ENCODE assay signal across 26 cellular contexts in the genomic region with DNA sequence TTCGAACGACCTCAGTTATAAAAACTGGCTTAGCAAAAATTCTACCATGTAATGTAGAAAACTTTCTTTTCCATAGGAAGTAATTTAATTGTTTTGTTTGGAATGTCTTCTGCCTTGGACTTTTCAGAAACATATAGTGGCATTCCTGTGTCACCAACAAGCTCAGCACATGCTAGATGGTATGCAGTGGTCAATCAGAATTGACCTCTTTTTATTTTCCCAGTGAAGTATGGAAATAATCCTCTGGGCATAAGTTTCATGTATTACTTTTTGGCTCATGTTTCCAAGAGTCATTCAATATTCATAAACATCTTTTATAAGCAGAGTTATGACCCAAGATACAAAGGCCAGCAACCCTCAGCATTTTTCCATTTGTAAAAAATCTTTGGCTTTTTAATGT. TPM values are rescaled to one million over a fixed set of nuclear protein-coding genes. Genes with fewer than 3 reads are reported as not detected.
"Had no signal": no experiment of that assay in that cellular context is flagged by ENCODE, and none has a peak within 500 bp of the region (broad histone marks: within the 10 kb centered on the region; RNA-seq: fewer than 3 reads in every experiment).

No MANE protein-coding gene starts in this region.

- H2AFZ ChIP-seq: hepatocyte, neural progenitor cell had no signal

- H3K4me2 ChIP-seq: hepatocyte, neural progenitor cell had no signal

- H3K27me3 ChIP-seq: body of pancreas, cardiac muscle cell, hepatocyte, left lung, neural progenitor cell, upper lobe of right lung had no signal

- FAIRE-seq: colon, endometrium had no signal

- DNase-seq: activated CD4-positive, alpha-beta T cell treated with anti-CD3 and anti-CD28 coated beads for 1 hour; activated CD4-positive, alpha-beta T cell treated with anti-CD3 and anti-CD28 coated beads, Interleukin-2, amount 50 U/mL, for 1 hour; activated CD8-positive, alpha-beta T cell treated with anti-CD3 and anti-CD28 coated beads, Interleukin-2, amount 10 ng/mL, durations not matched to agents 7 days and 5 days; activated gamma-delta T cell; activated naive CD4-positive, alpha-beta T cell treated with anti-CD3 and anti-CD28 coated beads, Interleukin-2, amount 50 U/mL, for 16 hours; activated naive CD8-positive, alpha-beta T cell treated with anti-CD3 and anti-CD28 coated beads, Interleukin-2, amount 50 U/mL, for 24 hours; anterior cingulate cortex; body of pancreas; erythroblast; foreskin melanocyte; kidney glomerular epithelial cell; left lung; naive thymus-derived CD4-positive, alpha-beta T cell; stimulated activated CD4-positive, alpha-beta T cell treated with anti-CD3 and anti-CD28 coated beads, Interleukin-12 subunit alpha, Interleukin-12 subunit beta, amount 100 ng/mL, for 4 hours; stimulated activated CD4-positive, alpha-beta T cell treated with anti-CD3 and anti-CD28 coated beads, Interleukin-4, amount 100 ng/mL, for 4 hours; stimulated activated naive CD8-positive, alpha-beta T cell treated with anti-CD3 and anti-CD28 coated beads, Interleukin-15, Interleukin-2, amounts not matched to agents 100 U/mL and 50 U/mL, for 24 hours; T-helper 9 cell; upper lobe of right lung had no signal

- ATAC-seq: activated CD8-positive, alpha-beta T cell treated with anti-CD3 and anti-CD28 coated beads, Interleukin-2, amount 10 ng/mL, durations not matched to agents 7 days and 5 days; activated naive CD8-positive, alpha-beta T cell treated with anti-CD3 and anti-CD28 coated beads, Interleukin-2, amount 50 U/mL, for 24 hours; body of pancreas; left lung; naive thymus-derived CD4-positive, alpha-beta T cell; stimulated activated naive CD8-positive, alpha-beta T cell treated with anti-CD3 and anti-CD28 coated beads, Interleukin-15, Interleukin-2, amounts not matched to agents 100 U/mL and 50 U/mL, for 24 hours; upper lobe of right lung had no signal

- H3K27ac ChIP-seq: body of pancreas, cardiac muscle cell, hepatocyte, left lung, neural progenitor cell, upper lobe of right lung had no signal

- H3K4me1 ChIP-seq: body of pancreas, left lung, neural progenitor cell, upper lobe of right lung had no signal

- H3K4me3 ChIP-seq: body of pancreas, cardiac muscle cell, hepatocyte, left lung, lung, neural progenitor cell, upper lobe of right lung had no signal

- H3K79me2 ChIP-seq: hepatocyte had no signal

- H3K36me3 ChIP-seq: cardiac muscle cell, left lung, neural progenitor cell, upper lobe of right lung had no signal

- H3K9me3 ChIP-seq: body of pancreas, left lung, upper lobe of right lung had no signal

- H3K9ac ChIP-seq: neural progenitor cell had no signal

RNA-seq across cellular contexts. Expression of gene NALCN, which starts 33.6 kb away (rescaled TPM):
- total RNA-seq: activated CD8-positive, alpha-beta T cell treated with anti-CD3 and anti-CD28 coated beads, Interleukin-2, amount 10 ng/mL, durations not matched to agents 7 days and 5 days; activated T-helper 1 cell treated with anti-CD3 and anti-CD28 coated beads, Interleukin-12 subunit alpha, Interleukin-12 subunit beta, Interleukin-2, Interleukin-4 antibody, amounts not matched to agents 30 ng/mL and 10 ng/mL and 1 ng/mL, durations not matched to agents 14 hours and 24 hours and 36 hours; cardiac muscle cell; naive thymus-derived CD4-positive, alpha-beta T cell; T-helper 1 cell treated with Interleukin-12 subunit alpha and Interleukin-12 subunit beta and Interleukin-4 antibody, amounts not matched to agents 30 ng/mL and 1 ng/mL, for 36 hours had no signal
- polyA plus RNA-seq: cardiac muscle cell; naive thymus-derived CD4-positive, alpha-beta T cell had no signal
